Comparison of ENCODE assay signal across 14 cellular contexts in the genomic region with DNA sequence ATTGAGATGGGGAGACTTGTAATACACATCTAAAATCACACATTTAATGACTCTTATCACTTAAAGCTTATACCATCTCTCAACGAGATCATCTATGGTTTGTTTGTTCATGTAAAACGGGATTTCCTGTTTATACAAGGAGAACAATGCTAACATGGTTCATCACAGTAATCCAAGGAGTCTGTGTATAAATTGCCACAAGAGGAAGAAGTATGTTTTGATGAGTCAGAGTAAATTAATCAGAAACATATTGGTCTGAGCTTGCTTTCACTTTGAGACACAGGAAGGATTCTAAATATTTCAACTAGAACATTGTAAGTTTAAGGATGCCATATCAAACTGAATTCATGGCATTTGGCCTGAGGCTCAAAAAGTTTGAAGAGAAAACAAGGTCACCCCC.
A peak's percentile ranks its signal among the peaks of the same experiment; 100 is the strongest.
DNase-seq lines count a peak whose midpoint lies in the region; FAIRE-seq and TF ChIP-seq lines count a peak whose summit lies in the region.
"Had no signal": no experiment of that assay in that cellular context is flagged by ENCODE, and none has a peak within 500 bp of the region (broad histone marks: within the 10 kb centered on the region; RNA-seq: fewer than 3 reads in every experiment).

No MANE protein-coding gene starts in this region.

- DNase-seq in ELR (ENCODE audit: low read depth) (peak; percentile 54), NCI-H748 (lab: John Stamatoyannopoulos, UW; ENCODE audit: unreplicated experiment) (peak; percentile 85), retinal pigment epithelial cell (ENCODE audit: low read depth) (peak; percentile 13), GM10266 (ENCODE audit: extremely low spot score) (no peak), islet precursor cell (no peak)
- no peak for DNase-seq in activated CD4-positive, CD25-positive, alpha-beta regulatory T cell (lab: John Stamatoyannopoulos, UW)
- DNase-seq: activated CD4-positive, alpha-beta T cell treated with anti-CD3 and anti-CD28 coated beads for 36 hours; central memory CD4-positive, alpha-beta T cell; KG1; left lung; NCI-H345; stimulated activated naive CD4-positive, alpha-beta T cell treated with Interleukin-2 at 50 U/mL for 16 hours had no signal

- no peak overlapping the region for H3K4me3 ChIP-seq in retinal pigment epithelial cell (ENCODE audit: low read length)
- H3K4me3 ChIP-seq: left lung had no signal

- TF ChIP-seq CTCF in retinal pigment epithelial cell (conservative IDR thresholded peaks at IDR 0.05; ENCODE audit: low read depth, low read length) = no peak
- no peak for TF ChIP-seq CTCF in GM10266 (IDR thresholded peaks at IDR 0.05; ENCODE audit: control insufficient read depth, insufficient read depth, low read depth, missing control alignments)

- FAIRE-seq in colon (lab: Jason Lieb, UNC) = peak; percentile 68
- FAIRE-seq: G401.6 had no signal

Comparison
In these comparisons a context has a peak if more than half of its experiments do, and no peak if none do; other contexts are left out.
1. DNase-seq: peak in ELR (single experiment), NCI-H748 (single experiment) and retinal pigment epithelial cell (single experiment); none in GM10266 (single experiment), islet precursor cell (single experiment) and activated CD4-positive, CD25-positive, alpha-beta regulatory T cell (0 of 4).